In the genomic region with DNA sequence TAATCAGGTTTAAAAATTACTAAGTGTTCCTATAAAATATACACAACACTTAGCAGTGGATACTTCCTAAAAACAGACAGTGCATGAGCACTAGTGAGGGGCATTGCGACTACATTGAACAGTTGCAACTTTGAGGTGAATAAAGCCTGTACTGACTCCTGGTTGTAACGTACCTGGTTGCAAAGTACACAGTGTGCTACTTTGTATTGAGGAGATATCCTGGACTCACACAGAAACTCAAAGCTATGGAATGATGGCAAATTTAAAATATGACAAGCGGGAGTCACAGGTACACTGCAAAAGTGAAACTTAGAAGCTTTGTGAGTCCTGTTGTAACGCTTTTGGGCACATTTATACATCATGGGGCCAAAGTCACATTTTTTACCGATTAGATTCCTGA, we compare ENCODE assay signal across 10 cellular contexts. TPM values are rescaled to one million over a fixed set of nuclear protein-coding genes. Genes with fewer than 3 reads are reported as not detected.
A peak's percentile ranks its signal among the peaks of the same experiment; 100 is the strongest.
DNase-seq lines count a peak whose midpoint lies in the region; ATAC-seq and TF ChIP-seq lines count a peak whose summit lies in the region.
"Had no signal": no experiment of that assay in that cellular context is flagged by ENCODE, and none has a peak within 500 bp of the region (broad histone marks: within the 10 kb centered on the region; RNA-seq: fewer than 3 reads in every experiment).

No MANE protein-coding gene starts in this region.

- no peaks in the 10 kb centered on the region for H3K27me3 ChIP-seq in CD8-positive, alpha-beta memory T cell (ENCODE audit: insufficient read depth, low read length, poor library complexity, severe bottlenecking)
- H3K27me3 ChIP-seq in Loucy (ENCODE audit: insufficient read depth, low read length, poor library complexity, severe bottlenecking) (no peaks in the 10 kb centered on the region), duodenal mucosa (ENCODE audit: control insufficient read depth in 1 of 2, insufficient read depth in 2 of 2, low read length in 2 of 2) (no peaks in the 10 kb centered on the region)

- peaks cover 0 to 3% (median 0%) of the 10 kb centered on the region in 5 donors for H3K9me3 Mint-ChIP-seq in CD8-positive, alpha-beta memory T cell
- no peaks in the 10 kb centered on the region for H3K9me3 Mint-ChIP-seq in neural crest cell

- peaks cover 5 to 37% (median 10%) of the 10 kb centered on the region in 3 donors for H3K4me1 Mint-ChIP-seq in CD8-positive, alpha-beta memory T cell
- H3K4me1 Mint-ChIP-seq in neural crest cell = no peaks in the 10 kb centered on the region

- peaks cover 10% of the 10 kb centered on the region; the same call in 1 of the 2 replicates for H3K79me2 ChIP-seq in Loucy (ENCODE audit: insufficient read depth, low read length)

- no peak overlapping the region for H3K27ac ChIP-seq in CD8-positive, alpha-beta memory T cell (ENCODE audit: low read depth, low read length)
- no peak overlapping the region for H3K27ac ChIP-seq in duodenal mucosa (ENCODE audit: low read depth, low read length)
- H3K27ac ChIP-seq: neutrophil had no signal

- ATAC-seq in HG03460 (IDR thresholded peaks at IDR 0.05; ENCODE audit: unreplicated experiment) = no peak

- H3K9me2 ChIP-seq in Loucy (replicated peaks; ENCODE audit: low read depth, low read length) = no peaks in the 10 kb centered on the region

- H3K4me2 ChIP-seq in Loucy (ENCODE audit: low read depth, low read length, poor library complexity, severe bottlenecking) = peak overlapping the region; percentile 90

- CTCF ChIA-PET in CD8-positive, alpha-beta memory T cell (lab: Charles Lee) = no interaction called here

- TF ChIP-seq CTCF in Loucy (conservative IDR thresholded peaks at IDR 0.05; ENCODE audit: low read length) = no peak
- TF ChIP-seq CTCF in neural crest cell (conservative IDR thresholded peaks at IDR 0.05) = no peak

- H3K4me3 Mint-ChIP-seq in CD8-positive, alpha-beta memory T cell = peak overlapping the region in 6 of 7 donors; percentile 85 to 97 (median 88)
- H3K4me3 Mint-ChIP-seq in neural crest cell = peak overlapping the region; percentile 64

- H3F3A ChIP-seq in Loucy (ENCODE audit: low read depth) = no peaks in the 10 kb centered on the region

- no peaks in the 10 kb centered on the region for H3K36me3 ChIP-seq in CD8-positive, alpha-beta memory T cell (ENCODE audit: insufficient read depth, low read length)
- H3K36me3 ChIP-seq in Loucy (ENCODE audit: insufficient read depth, low read length) = no peaks in the 10 kb centered on the region
- H3K36me3 ChIP-seq in duodenal mucosa (ENCODE audit: control insufficient read depth in 1 of 2, insufficient read depth in 2 of 2, low read length in 2 of 2) = peaks cover 0 to 4% of the 10 kb centered on the region in 2 donors
- H3K36me3 ChIP-seq: neutrophil had no signal

- H3K9ac ChIP-seq in Loucy (ENCODE audit: low read depth, low read length, poor library complexity, severe bottlenecking) (peak overlapping the region; percentile 97), duodenal mucosa (ENCODE audit: low read depth in 1 of 2, low read length in 2 of 2) (peak overlapping the region; percentile 87 to 92)

- peaks cover 3 to 5% (median 4%) of the 10 kb centered on the region in 3 donors for H3K36me3 Mint-ChIP-seq in CD8-positive, alpha-beta memory T cell
- H3K36me3 Mint-ChIP-seq in neural crest cell (ENCODE audit: low read depth) = peaks cover 2% of the 10 kb centered on the region

- DNase-seq in CD8-positive, alpha-beta memory T cell = no peak
- DNase-seq in neural crest cell (ENCODE audit: low read depth, low spot score) = no peak
- no peak for DNase-seq in mesenteric fat pad (ENCODE audit: low spot score)
- no peak for DNase-seq in hippocampal formation (lab: John Stamatoyannopoulos, UW)
- no peak for DNase-seq in NCI-H526 (lab: John Stamatoyannopoulos, UW)
- DNase-seq: NCI-H2029 had no signal

- H3K4me3 ChIP-seq in CD8-positive, alpha-beta memory T cell (ENCODE audit: low read length) = no peak overlapping the region
- H3K4me3 ChIP-seq in Loucy (ENCODE audit: low read length, poor library complexity, severe bottlenecking) (peak overlapping the region; percentile 95), duodenal mucosa (ENCODE audit: low read depth in 1 of 2, low read length in 2 of 2) (peak overlapping the region; percentile 80 to 87)

- peak overlapping the region in 7 of 8 donors; percentile 81 to 99 (median 97) for H3K27ac Mint-ChIP-seq in CD8-positive, alpha-beta memory T cell
- no peak overlapping the region for H3K27ac Mint-ChIP-seq in neural crest cell (ENCODE audit: unreplicated experiment)

- peaks cover 0 to under 1% of the 10 kb centered on the region in 2 donors for H3K27me3 Mint-ChIP-seq in CD8-positive, alpha-beta memory T cell
- H3K27me3 Mint-ChIP-seq in neural crest cell (ENCODE audit: low read depth) = peaks cover 88% of the 10 kb centered on the region

- H3K4me1 ChIP-seq in CD8-positive, alpha-beta memory T cell (ENCODE audit: insufficient read depth, low read length) = peaks cover 4% of the 10 kb centered on the region
- H3K4me1 ChIP-seq in Loucy (ENCODE audit: insufficient read depth, low read length, poor library complexity, severe bottlenecking) = peaks cover 15% of the 10 kb centered on the region
- H3K4me1 ChIP-seq in duodenal mucosa (ENCODE audit: control insufficient read depth in 1 of 2, insufficient read depth in 2 of 2, low read length in 2 of 2) = peaks cover 8 to 20% of the 10 kb centered on the region in 2 donors

- no peaks in the 10 kb centered on the region for H3K9me3 ChIP-seq in CD8-positive, alpha-beta memory T cell (ENCODE audit: low read length)
- no peaks in the 10 kb centered on the region for H3K9me3 ChIP-seq in Loucy (ENCODE audit: insufficient read depth, low read depth, low read length)
- no peaks in the 10 kb centered on the region for H3K9me3 ChIP-seq in duodenal mucosa (ENCODE audit: control insufficient read depth in 1 of 2, low read length in 2 of 2)
- H3K9me3 ChIP-seq: neutrophil had no signal

- no peak overlapping the region; the same call in 1 of the 2 replicates for H2AFZ ChIP-seq in Loucy (ENCODE audit: low read length)

- POLR2A ChIA-PET in CD8-positive, alpha-beta memory T cell (lab: Charles Lee) = no interaction called here

- H4K20me1 ChIP-seq in Loucy (ENCODE audit: insufficient read depth, low read length, poor library complexity, severe bottlenecking) = no peaks in the 10 kb centered on the region

RNA-seq across cellular contexts. Expression of gene HLA-A, which starts 55.6 kb away (rescaled TPM):
- total RNA-seq in CD8-positive, alpha-beta memory T cell = 1,000 to 10,000 TPM; 1,371 to 1,390 TPM
- polyA plus RNA-seq in CD8-positive, alpha-beta memory T cell = 3,526 TPM
- 126 and 131 TPM in 2 replicates for total RNA-seq in neural crest cell
- total RNA-seq in mesenteric fat pad = 526 TPM

RNA-seq across cellular contexts. Expression of gene HLA-G, which starts 59.1 kb away (rescaled TPM):
- under 1 TPM; 0.59 to 0.69 TPM for total RNA-seq in CD8-positive, alpha-beta memory T cell
- polyA plus RNA-seq in CD8-positive, alpha-beta memory T cell = 3.2 TPM
- total RNA-seq in neural crest cell (not detected in 2 replicates), mesenteric fat pad (not detected)
